Comparison of ENCODE assay signal across 2 cellular contexts in genomic region chr11:130892847-130893246, GRCh38.
TF ChIP-seq lines count a peak whose summit lies in the region.

No MANE protein-coding gene starts in this region.

TF ChIP-seq in H1, 55 proteins besides CTCF, POLR2A, EP300 and RAD21:
- peak; percentile 73 for TF ChIP-seq YY1 (IDR thresholded peaks at IDR 0.05; ENCODE audit: low read depth, low read length)
- TF ChIP-seq BCL11A (IDR thresholded peaks at IDR 0.05; ENCODE audit: low read depth in 2 of 2, low read length in 2 of 2), result no peak
- TF ChIP-seq, protein P1, sequence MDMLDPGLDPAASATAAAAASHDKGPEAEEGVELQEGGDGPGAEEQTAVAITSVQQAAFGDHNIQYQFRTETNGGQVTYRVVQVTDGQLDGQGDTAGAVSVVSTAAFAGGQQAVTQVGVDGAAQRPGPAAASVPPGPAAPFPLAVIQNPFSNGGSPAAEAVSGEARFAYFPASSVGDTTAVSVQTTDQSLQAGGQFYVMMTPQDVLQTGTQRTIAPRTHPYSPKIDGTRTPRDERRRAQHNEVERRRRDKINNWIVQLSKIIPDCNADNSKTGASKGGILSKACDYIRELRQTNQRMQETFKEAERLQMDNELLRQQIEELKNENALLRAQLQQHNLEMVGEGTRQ (IDR thresholded peaks at IDR 0.05; ENCODE audit: low read length), result no peak
- TF ChIP-seq RXRA (IDR thresholded peaks at IDR 0.05; ENCODE audit: insufficient read depth, low read depth, low read length), result no peak
- no peak for TF ChIP-seq TCF12 (IDR thresholded peaks at IDR 0.05; ENCODE audit: low read depth, low read length)
- TF ChIP-seq RNF2 (IDR thresholded peaks at IDR 0.05; ENCODE audit: borderline replicate concordance, low read depth, low read length, missing control alignments, poor library complexity, severe bottlenecking), result no peak
- TF ChIP-seq TAF1 (IDR thresholded peaks at IDR 0.05; ENCODE audit: low read depth, low read length), result 0 out of 2 replicates have a peak, but pooled peaks have one; percentile 10
- TF ChIP-seq CEBPB (IDR thresholded peaks at IDR 0.05; ENCODE audit: low read depth, low read length), result no peak
- TF ChIP-seq GTF2F1 (IDR thresholded peaks at IDR 0.05; ENCODE audit: borderline replicate concordance, low read depth, low read length), result no peak
- TF ChIP-seq MAFK (IDR thresholded peaks at IDR 0.05; ENCODE audit: low read depth, low read length), result no peak
TF ChIP-seq in H1: peak in this region for 2.

TF ChIP-seq in SK-N-SH, 30 proteins besides CTCF, POLR2A, EP300 and RAD21:
- TF ChIP-seq RXRA (IDR thresholded peaks at IDR 0.05; ENCODE audit: borderline replicate concordance, low read depth) (no peak), FOXM1 (IDR thresholded peaks at IDR 0.05; ENCODE audit: low read depth) (no peak), EZH2phosphoT487 (IDR thresholded peaks at IDR 0.05; ENCODE audit: borderline replicate concordance, low read depth) (no peak), NRF1 (IDR thresholded peaks at IDR 0.05; ENCODE audit: low read depth, low read length) (no peak), ELF1 (IDR thresholded peaks at IDR 0.05) (no peak), FOSL2 (IDR thresholded peaks at IDR 0.05; ENCODE audit: borderline replicate concordance, low read depth) (no peak), RFX5 (IDR thresholded peaks at IDR 0.05; ENCODE audit: low read length) (no peak), POLR2AphosphoS5 (IDR thresholded peaks at IDR 0.05; ENCODE audit: low read depth, low read length) (no peak)
- TF ChIP-seq, protein P2, sequence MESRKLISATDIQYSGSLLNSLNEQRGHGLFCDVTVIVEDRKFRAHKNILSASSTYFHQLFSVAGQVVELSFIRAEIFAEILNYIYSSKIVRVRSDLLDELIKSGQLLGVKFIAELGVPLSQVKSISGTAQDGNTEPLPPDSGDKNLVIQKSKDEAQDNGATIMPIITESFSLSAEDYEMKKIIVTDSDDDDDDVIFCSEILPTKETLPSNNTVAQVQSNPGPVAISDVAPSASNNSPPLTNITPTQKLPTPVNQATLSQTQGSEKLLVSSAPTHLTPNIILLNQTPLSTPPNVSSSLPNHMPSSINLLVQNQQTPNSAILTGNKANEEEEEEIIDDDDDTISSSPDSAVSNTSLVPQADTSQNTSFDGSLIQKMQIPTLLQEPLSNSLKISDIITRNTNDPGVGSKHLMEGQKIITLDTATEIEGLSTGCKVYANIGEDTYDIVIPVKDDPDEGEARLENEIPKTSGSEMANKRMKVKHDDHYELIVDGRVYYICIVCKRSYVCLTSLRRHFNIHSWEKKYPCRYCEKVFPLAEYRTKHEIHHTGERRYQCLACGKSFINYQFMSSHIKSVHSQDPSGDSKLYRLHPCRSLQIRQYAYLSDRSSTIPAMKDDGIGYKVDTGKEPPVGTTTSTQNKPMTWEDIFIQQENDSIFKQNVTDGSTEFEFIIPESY (IDR thresholded peaks at IDR 0.05; ENCODE audit: borderline replicate concordance, low read depth), result no peak
